ENCODE assay signal across 8 cellular contexts in the genomic region with DNA sequence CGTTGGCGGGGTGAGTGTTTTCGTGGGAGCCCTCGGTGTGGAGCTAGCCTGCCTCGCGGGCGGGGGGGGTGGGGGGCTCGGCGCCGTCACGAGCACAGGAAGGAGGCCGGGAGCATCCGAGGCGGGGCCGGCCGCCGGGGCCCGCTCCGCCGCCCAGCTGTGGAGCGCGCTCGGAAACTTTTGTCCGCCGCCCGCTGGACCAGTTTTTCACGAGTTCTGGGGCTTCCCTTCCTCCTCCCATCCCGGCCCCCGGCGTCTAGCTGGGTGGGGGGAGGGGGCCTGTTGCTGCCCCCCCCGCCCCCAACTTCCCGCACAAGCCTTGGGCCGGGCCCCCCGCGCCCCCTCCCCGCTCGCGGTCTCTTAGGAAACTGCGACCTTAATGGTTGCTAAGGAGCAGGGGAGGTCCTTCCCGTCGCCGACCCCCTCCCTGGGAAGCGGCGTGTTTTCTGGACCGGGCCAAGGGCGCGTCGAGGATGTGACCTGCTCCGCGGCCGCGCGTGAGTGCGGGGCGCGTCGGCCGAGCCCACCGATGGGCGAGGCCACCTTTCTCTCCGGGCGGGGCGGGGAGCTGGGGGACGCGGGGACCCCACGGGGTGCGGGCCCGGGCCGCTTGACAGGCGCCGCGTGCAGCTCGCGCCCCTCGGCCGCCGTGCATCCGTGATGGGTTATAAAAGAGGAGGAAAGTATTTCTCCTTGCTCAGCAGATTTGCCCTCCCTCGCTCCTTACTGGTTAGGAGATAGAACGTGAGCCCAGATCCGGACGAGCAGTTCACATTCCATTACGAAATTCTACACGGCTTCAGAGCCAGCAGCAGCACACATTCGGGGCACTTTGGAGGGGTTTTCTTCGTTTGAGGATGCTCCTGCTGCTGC. TPM values are rescaled to one million over a fixed set of nuclear protein-coding genes. Genes with fewer than 3 reads are reported as not detected.
DNase-seq lines count a peak whose midpoint lies in the region; ATAC-seq and TF ChIP-seq lines count a peak whose summit lies in the region.

No MANE protein-coding gene starts in this region.

- DNase-seq in MG63 (peak; percentile 85), coronary artery (ENCODE audit: low spot score) (peak; percentile 78), left kidney (ENCODE audit: low read depth, low spot score) (peak; percentile 92)
- DNase-seq in stimulated activated CD4-positive, alpha-beta T cell treated with anti-CD3 and anti-CD28 coated beads, Interleukin-4, amount 100 ng/mL, for 24 hours: peak; percentile 45

- no peaks in the 10 kb centered on the region for H3K9me3 ChIP-seq in MG63

- H3K27me3 ChIP-seq in MG63: no peaks in the 10 kb centered on the region

- H3K36me3 ChIP-seq in MG63: peaks cover 6% of the 10 kb centered on the region

- H3K4me3 ChIP-seq in GM12875 (ENCODE audit: low read depth, low read length) (peak overlapping the region; percentile 84), MG63 (peak overlapping the region; percentile 98), coronary artery (peak overlapping the region; percentile 96)

- H3K27ac ChIP-seq in VCaP (peak overlapping the region; percentile 75), coronary artery (peak overlapping the region; percentile 97 to 99)

- TF ChIP-seq CTCF in GM12875 (IDR thresholded peaks at IDR 0.05; ENCODE audit: borderline replicate concordance, insufficient read depth, low read depth, low read length) (no peak), VCaP (conservative IDR thresholded peaks at IDR 0.05) (no peak), coronary artery (IDR thresholded peaks at IDR 0.05) (no peak)

- no peak for ATAC-seq in HG03280 (IDR thresholded peaks at IDR 0.05; ENCODE audit: unreplicated experiment)
- no peak for ATAC-seq in GM18861 (IDR thresholded peaks at IDR 0.05; ENCODE audit: unreplicated experiment)

RNA-seq across cellular contexts. Expression of gene RREB1, which starts 1.4 kb away (rescaled TPM):
- 16.5 and 17.2 TPM in 2 replicates for total RNA-seq in MG63 (2014; rRNA removed; shearing (Covaris generic); ENCODE audit: low replicate concordance)
